In the genomic region with DNA sequence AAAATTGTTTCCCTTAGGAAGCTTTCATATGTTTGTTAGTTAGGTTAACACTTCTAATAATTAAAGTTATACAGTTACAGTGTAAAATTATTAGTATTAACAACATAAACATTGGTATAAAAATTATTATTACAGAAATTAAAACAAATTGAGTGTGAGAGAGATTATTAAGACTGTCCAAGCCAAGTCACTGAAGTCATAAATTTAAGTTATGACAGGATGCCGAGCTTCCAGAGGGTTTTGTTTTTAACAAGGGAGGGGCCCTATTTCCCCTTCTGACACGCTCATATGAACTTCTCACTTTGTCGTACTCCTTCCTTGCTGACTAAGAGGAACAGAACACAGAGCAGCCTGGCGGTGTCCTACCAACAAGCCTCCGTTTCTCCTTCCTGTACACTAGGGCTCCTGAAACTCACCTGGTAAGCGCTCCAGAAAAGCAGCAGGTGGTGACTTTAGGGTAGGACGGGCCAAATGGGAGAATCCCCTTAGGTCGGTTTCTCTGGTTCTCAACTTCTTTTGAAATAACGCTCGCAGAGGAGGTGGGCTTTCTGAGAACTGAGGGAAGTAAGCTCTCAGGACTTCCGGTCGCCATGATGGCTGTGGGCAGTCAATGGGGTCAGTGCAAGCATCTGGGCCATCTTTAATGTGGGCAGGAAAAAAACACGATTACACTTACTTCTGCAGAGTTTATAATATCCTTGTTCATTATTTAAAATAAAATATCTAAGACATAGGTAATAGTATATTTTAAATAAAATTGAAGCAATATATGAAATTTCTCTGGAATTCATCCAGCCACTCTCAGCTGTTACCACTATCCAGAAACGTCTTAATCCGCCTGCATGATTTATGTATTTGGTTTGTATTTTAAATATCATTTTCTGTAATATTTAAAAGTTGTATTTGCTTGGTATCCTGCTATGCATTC, we compare ENCODE assay signal across 1 cellular context.
TF ChIP-seq lines count a peak whose summit lies in the region.

A gene with protein sequence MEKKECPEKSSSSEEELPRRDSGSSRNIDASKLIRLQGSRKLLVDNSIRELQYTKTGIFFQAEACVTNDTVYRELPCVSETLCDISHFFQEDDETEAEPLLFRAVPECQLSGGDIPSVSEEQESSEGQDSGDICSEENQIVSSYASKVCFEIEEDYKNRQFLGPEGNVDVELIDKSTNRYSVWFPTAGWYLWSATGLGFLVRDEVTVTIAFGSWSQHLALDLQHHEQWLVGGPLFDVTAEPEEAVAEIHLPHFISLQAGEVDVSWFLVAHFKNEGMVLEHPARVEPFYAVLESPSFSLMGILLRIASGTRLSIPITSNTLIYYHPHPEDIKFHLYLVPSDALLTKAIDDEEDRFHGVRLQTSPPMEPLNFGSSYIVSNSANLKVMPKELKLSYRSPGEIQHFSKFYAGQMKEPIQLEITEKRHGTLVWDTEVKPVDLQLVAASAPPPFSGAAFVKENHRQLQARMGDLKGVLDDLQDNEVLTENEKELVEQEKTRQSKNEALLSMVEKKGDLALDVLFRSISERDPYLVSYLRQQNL (minus strand): TSS at position 537 of the 928 bp plus-strand sequence. CDS start 14,892 bp downstream, outside the sequence.

TF ChIP-seq in SK-N-SH, 30 proteins besides CTCF, POLR2A, EP300 and RAD21 (continued from another document):
- TF ChIP-seq, protein P1, sequence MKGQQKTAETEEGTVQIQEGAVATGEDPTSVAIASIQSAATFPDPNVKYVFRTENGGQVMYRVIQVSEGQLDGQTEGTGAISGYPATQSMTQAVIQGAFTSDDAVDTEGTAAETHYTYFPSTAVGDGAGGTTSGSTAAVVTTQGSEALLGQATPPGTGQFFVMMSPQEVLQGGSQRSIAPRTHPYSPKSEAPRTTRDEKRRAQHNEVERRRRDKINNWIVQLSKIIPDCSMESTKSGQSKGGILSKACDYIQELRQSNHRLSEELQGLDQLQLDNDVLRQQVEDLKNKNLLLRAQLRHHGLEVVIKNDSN (IDR thresholded peaks at IDR 0.05; ENCODE audit: borderline replicate concordance, low read depth), result no peak
- TF ChIP-seq RCOR1 (IDR thresholded peaks at IDR 0.05; ENCODE audit: low read length) (no peak; the same call in 1 of the 2 replicates), SIN3A (IDR thresholded peaks at IDR 0.05; ENCODE audit: borderline replicate concordance, low read depth, low read length) (peak; percentile 30; the same call in 1 of the 2 replicates), POLR2AphosphoS5 (IDR thresholded peaks at IDR 0.05; ENCODE audit: low read depth, low read length) (peak; percentile 94), FOSL2 (IDR thresholded peaks at IDR 0.05; ENCODE audit: borderline replicate concordance, low read depth) (no peak), JUND (IDR thresholded peaks at IDR 0.05) (peak; percentile 16), RXRA (IDR thresholded peaks at IDR 0.05; ENCODE audit: borderline replicate concordance, low read depth) (no peak), TAF1 (IDR thresholded peaks at IDR 0.05; ENCODE audit: borderline replicate concordance, low read depth, low read length) (peak; percentile 99), SMC3 (IDR thresholded peaks at IDR 0.05; ENCODE audit: low read depth, low read length) (no peak), YY1 (IDR thresholded peaks at IDR 0.05; ENCODE audit: low read depth) (peak; percentile 100), GATA2 (CRISPR knock-in tag; IDR thresholded peaks at IDR 0.05) (no peak), TEAD4 (IDR thresholded peaks at IDR 0.05; ENCODE audit: borderline replicate concordance, insufficient read depth) (no peak), ELF1 (IDR thresholded peaks at IDR 0.05) (peak; percentile 64), MXI1 (IDR thresholded peaks at IDR 0.05; ENCODE audit: low read depth, low read length) (peak; percentile 76), FOXM1 (IDR thresholded peaks at IDR 0.05; ENCODE audit: low read depth) (no peak), TCF12 (IDR thresholded peaks at IDR 0.05) (peak; percentile 41; the same call in 1 of the 2 replicates), MEF2A (IDR thresholded peaks at IDR 0.05; ENCODE audit: borderline replicate concordance, low read depth) (no peak)
- TF ChIP-seq, protein P2, sequence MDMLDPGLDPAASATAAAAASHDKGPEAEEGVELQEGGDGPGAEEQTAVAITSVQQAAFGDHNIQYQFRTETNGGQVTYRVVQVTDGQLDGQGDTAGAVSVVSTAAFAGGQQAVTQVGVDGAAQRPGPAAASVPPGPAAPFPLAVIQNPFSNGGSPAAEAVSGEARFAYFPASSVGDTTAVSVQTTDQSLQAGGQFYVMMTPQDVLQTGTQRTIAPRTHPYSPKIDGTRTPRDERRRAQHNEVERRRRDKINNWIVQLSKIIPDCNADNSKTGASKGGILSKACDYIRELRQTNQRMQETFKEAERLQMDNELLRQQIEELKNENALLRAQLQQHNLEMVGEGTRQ (IDR thresholded peaks at IDR 0.05; ENCODE audit: borderline replicate concordance, low read depth, low read length), result no peak
- TF ChIP-seq, protein P3, sequence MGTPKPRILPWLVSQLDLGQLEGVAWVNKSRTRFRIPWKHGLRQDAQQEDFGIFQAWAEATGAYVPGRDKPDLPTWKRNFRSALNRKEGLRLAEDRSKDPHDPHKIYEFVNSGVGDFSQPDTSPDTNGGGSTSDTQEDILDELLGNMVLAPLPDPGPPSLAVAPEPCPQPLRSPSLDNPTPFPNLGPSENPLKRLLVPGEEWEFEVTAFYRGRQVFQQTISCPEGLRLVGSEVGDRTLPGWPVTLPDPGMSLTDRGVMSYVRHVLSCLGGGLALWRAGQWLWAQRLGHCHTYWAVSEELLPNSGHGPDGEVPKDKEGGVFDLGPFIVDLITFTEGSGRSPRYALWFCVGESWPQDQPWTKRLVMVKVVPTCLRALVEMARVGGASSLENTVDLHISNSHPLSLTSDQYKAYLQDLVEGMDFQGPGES (IDR thresholded peaks at IDR 0.05; ENCODE audit: low read depth, low read length), result no peak
- TF ChIP-seq, protein P4, sequence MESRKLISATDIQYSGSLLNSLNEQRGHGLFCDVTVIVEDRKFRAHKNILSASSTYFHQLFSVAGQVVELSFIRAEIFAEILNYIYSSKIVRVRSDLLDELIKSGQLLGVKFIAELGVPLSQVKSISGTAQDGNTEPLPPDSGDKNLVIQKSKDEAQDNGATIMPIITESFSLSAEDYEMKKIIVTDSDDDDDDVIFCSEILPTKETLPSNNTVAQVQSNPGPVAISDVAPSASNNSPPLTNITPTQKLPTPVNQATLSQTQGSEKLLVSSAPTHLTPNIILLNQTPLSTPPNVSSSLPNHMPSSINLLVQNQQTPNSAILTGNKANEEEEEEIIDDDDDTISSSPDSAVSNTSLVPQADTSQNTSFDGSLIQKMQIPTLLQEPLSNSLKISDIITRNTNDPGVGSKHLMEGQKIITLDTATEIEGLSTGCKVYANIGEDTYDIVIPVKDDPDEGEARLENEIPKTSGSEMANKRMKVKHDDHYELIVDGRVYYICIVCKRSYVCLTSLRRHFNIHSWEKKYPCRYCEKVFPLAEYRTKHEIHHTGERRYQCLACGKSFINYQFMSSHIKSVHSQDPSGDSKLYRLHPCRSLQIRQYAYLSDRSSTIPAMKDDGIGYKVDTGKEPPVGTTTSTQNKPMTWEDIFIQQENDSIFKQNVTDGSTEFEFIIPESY (IDR thresholded peaks at IDR 0.05; ENCODE audit: borderline replicate concordance, low read depth), result no peak
- TF ChIP-seq, protein P5, sequence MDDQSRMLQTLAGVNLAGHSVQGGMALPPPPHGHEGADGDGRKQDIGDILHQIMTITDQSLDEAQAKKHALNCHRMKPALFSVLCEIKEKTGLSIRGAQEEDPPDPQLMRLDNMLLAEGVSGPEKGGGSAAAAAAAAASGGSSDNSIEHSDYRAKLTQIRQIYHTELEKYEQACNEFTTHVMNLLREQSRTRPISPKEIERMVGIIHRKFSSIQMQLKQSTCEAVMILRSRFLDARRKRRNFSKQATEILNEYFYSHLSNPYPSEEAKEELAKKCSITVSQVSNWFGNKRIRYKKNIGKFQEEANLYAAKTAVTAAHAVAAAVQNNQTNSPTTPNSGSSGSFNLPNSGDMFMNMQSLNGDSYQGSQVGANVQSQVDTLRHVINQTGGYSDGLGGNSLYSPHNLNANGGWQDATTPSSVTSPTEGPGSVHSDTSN (IDR thresholded peaks at IDR 0.05), result 0 out of 2 replicates have a peak, but pooled peaks have one; percentile 19
